Comparison of ENCODE assay signal across 8 cellular contexts in genomic region chr12:124916370-124917134, GRCh38. TPM values are rescaled to one million over a fixed set of nuclear protein-coding genes. Genes with fewer than 3 reads are reported as not detected.
DNase-seq lines count a peak whose midpoint lies in the region; ATAC-seq and TF ChIP-seq lines count a peak whose summit lies in the region.

No MANE protein-coding gene starts in this region.

- H3K4me3 Mint-ChIP-seq in activated CD4-positive, alpha-beta memory T cell treated with anti-CD3 and anti-CD28 coated beads, Interleukin-2, amount 10 ng/mL, durations not matched to agents 7 days and 5 days: peak overlapping the region; percentile 100

- no peaks in the 10 kb centered on the region for H3K9me3 Mint-ChIP-seq in activated CD4-positive, alpha-beta memory T cell treated with anti-CD3 and anti-CD28 coated beads, Interleukin-2, amount 10 ng/mL, durations not matched to agents 7 days and 5 days

- no peaks in the 10 kb centered on the region for H3K9me3 ChIP-seq in neuronal stem cell (replicated peaks in 1 of 2; ENCODE audit: control insufficient read depth in 2 of 2, insufficient read depth in 1 of 2, low read depth in 1 of 2, low read length in 2 of 2)

- H3K27me3 ChIP-seq in neuronal stem cell (ENCODE audit: control insufficient read depth in 3 of 3, insufficient read depth in 3 of 3, low read depth in 1 of 3, low read length in 3 of 3): no peaks in the 10 kb centered on the region

- H3K4me1 Mint-ChIP-seq in activated CD4-positive, alpha-beta memory T cell treated with anti-CD3 and anti-CD28 coated beads, Interleukin-2, amount 10 ng/mL, durations not matched to agents 7 days and 5 days: peaks cover 85% of the 10 kb centered on the region

- no peak overlapping the region for H2BK5ac ChIP-seq in neuronal stem cell (ENCODE audit: low read length)

- peaks cover 31% of the 10 kb centered on the region for H3K36me3 Mint-ChIP-seq in activated CD4-positive, alpha-beta memory T cell treated with anti-CD3 and anti-CD28 coated beads, Interleukin-2, amount 10 ng/mL, durations not matched to agents 7 days and 5 days (ENCODE audit: low read depth)

- no peaks in the 10 kb centered on the region for H3K27me3 Mint-ChIP-seq in activated CD4-positive, alpha-beta memory T cell treated with anti-CD3 and anti-CD28 coated beads, Interleukin-2, amount 10 ng/mL, durations not matched to agents 7 days and 5 days

- no peak overlapping the region for H2BK12ac ChIP-seq in neuronal stem cell (ENCODE audit: low read length)

- H3K14ac ChIP-seq in neuronal stem cell (ENCODE audit: low read length): no peak overlapping the region

- H3K4ac ChIP-seq in neuronal stem cell (ENCODE audit: low read length): no peak overlapping the region

- H3K9ac ChIP-seq in neuronal stem cell (ENCODE audit: low read depth, low read length, poor library complexity): no peak overlapping the region

- H3K4me3 ChIP-seq in fibroblast of pulmonary artery (replicated peaks; ENCODE audit: low read depth, low read length): peak overlapping the region; percentile 100
- peak overlapping the region in 1 of 2 donors; percentile 42 for H3K4me3 ChIP-seq in neuronal stem cell (ENCODE audit: low read length in 2 of 2)

- CTCF ChIA-PET in activated CD4-positive, alpha-beta memory T cell treated with anti-CD3 and anti-CD28 coated beads, Interleukin-2, amount 10 ng/mL, durations not matched to agents 7 days and 5 days (lab: Charles Lee): interaction anchor here (6.8 to 12.2 kb wide), 2 partner anchors 10 to 22 kb away, joined by 64 to 286 read pairs; no protein-coding TSS in a partner anchor

- ATAC-seq in activated CD4-positive, CD25-positive, alpha-beta regulatory T cell treated with anti-CD3 and anti-CD28 coated beads, Interleukin-2, amount 50 U/mL, for 24 hours: peak; percentile 11 to 20
- no peak for ATAC-seq in GM18502 (IDR thresholded peaks at IDR 0.05; ENCODE audit: poor library complexity, unreplicated experiment)
- ATAC-seq in GM19023 (IDR thresholded peaks at IDR 0.05; ENCODE audit: unreplicated experiment): no peak

- H2AFZ ChIP-seq in neuronal stem cell (ENCODE audit: low read length): peak overlapping the region; percentile 31

- no peak overlapping the region for H2AK5ac ChIP-seq in neuronal stem cell (ENCODE audit: low read depth, low read length)

- H3K79me1 ChIP-seq in neuronal stem cell (ENCODE audit: low read depth, low read length): peaks cover 7% of the 10 kb centered on the region

- POLR2A ChIA-PET in activated CD4-positive, alpha-beta memory T cell treated with anti-CD3 and anti-CD28 coated beads, Interleukin-2, amount 10 ng/mL, durations not matched to agents 7 days and 5 days (lab: Charles Lee): interaction anchor here (1.1 to 11.2 kb wide), 7 partner anchors 9 to 463 kb away, joined by 3 to 462 read pairs (median 25); partner anchors contain the start of gene BRI3BP

- peak overlapping the region; percentile 99 for H3K27ac Mint-ChIP-seq in activated CD4-positive, alpha-beta memory T cell treated with anti-CD3 and anti-CD28 coated beads, Interleukin-2, amount 10 ng/mL, durations not matched to agents 7 days and 5 days

- peak overlapping the region; percentile 94 for H3K27ac ChIP-seq in neuronal stem cell (replicated peaks; ENCODE audit: low read length)

- no peak for DNase-seq in activated CD4-positive, CD25-positive, alpha-beta regulatory T cell (lab: John Stamatoyannopoulos, UW)
- peak; percentile 62 for DNase-seq in activated CD4-positive, alpha-beta memory T cell treated with anti-CD3 and anti-CD28 coated beads, Interleukin-2, amount 10 ng/mL, durations not matched to agents 7 days and 5 days
- DNase-seq in fibroblast of pulmonary artery (ENCODE audit: low read depth): peak; percentile 92
- DNase-seq in neuronal stem cell (ENCODE audit: low spot score): no peak
- DNase-seq in iPS-NIHi11 (ENCODE audit: low spot score): no peak

- WGBS in neuronal stem cell (ENCODE audit: extremely low coverage in 2 of 2, insufficient read length in 2 of 2, insufficient replicate concordance in 1 of 2), 2 donors: no CpG with 5 or more reads among the region's 5 CpGs

- H2BK120ac ChIP-seq in neuronal stem cell (ENCODE audit: low read depth, low read length): no peak overlapping the region

- peak overlapping the region; percentile 23 for H3K4me2 ChIP-seq in neuronal stem cell (ENCODE audit: insufficient read depth, low read length, poor library complexity, severe bottlenecking)

- no peak overlapping the region for H4K8ac ChIP-seq in neuronal stem cell (ENCODE audit: low read depth, low read length)

- H2BK15ac ChIP-seq in neuronal stem cell (ENCODE audit: low read length): no peak overlapping the region

- H3K23ac ChIP-seq in neuronal stem cell (ENCODE audit: low read depth, low read length, poor library complexity): no peak overlapping the region

- H3K36me3 ChIP-seq in neuronal stem cell (replicated peaks in 1 of 2; ENCODE audit: control insufficient read depth in 2 of 2, insufficient read depth in 2 of 2, low read length in 2 of 2): peaks cover 9 to 21% of the 10 kb centered on the region in 2 donors

- TF ChIP-seq CTCF in fibroblast of pulmonary artery (IDR thresholded peaks at IDR 0.05; ENCODE audit: low read length, missing control alignments): no peak

- peaks cover 29 to 34% of the 10 kb centered on the region in 2 donors for H3K4me1 ChIP-seq in neuronal stem cell (ENCODE audit: control insufficient read depth in 2 of 2, insufficient read depth in 1 of 2, low read depth in 1 of 2, low read length in 2 of 2)

- H3K18ac ChIP-seq in neuronal stem cell (ENCODE audit: low read length): peak overlapping the region; percentile 30

- H4K91ac ChIP-seq in neuronal stem cell (ENCODE audit: low read depth, low read length, poor library complexity): no peak overlapping the region

RNA-seq across cellular contexts. Expression of gene UBC, which starts 2.1 kb away (rescaled TPM):
- 1,000 to 10,000 TPM; 1,545 to 1,580 TPM for total RNA-seq in activated CD4-positive, alpha-beta memory T cell treated with anti-CD3 and anti-CD28 coated beads, Interleukin-2, amount 10 ng/mL, durations not matched to agents 7 days and 5 days
- 841 TPM for polyA plus RNA-seq in neuronal stem cell (2013, experiment 1 of 2)
- 847 TPM for polyA plus RNA-seq in neuronal stem cell (2013, experiment 2 of 2)

RNA-seq across cellular contexts. Expression of gene SCARB1, which starts 52.9 kb away (rescaled TPM):
- total RNA-seq in activated CD4-positive, alpha-beta memory T cell treated with anti-CD3 and anti-CD28 coated beads, Interleukin-2, amount 10 ng/mL, durations not matched to agents 7 days and 5 days: 1 to 10 TPM; 4.3 to 5.8 TPM
- polyA plus RNA-seq in neuronal stem cell (2013, experiment 1 of 2): 15.5 TPM
- 15.7 TPM for polyA plus RNA-seq in neuronal stem cell (2013, experiment 2 of 2)

Comparison
In these comparisons a context has a peak if more than half of its experiments do, and no peak if none do; other contexts are left out.
1. ATAC-seq: peak in activated CD4-positive, CD25-positive, alpha-beta regulatory T cell treated with anti-CD3 and anti-CD28 coated beads, Interleukin-2, amount 50 U/mL, for 24 hours (2 of 2); none in GM18502 (single experiment) and GM19023 (single experiment).
2. DNase-seq: peak in activated CD4-positive, alpha-beta memory T cell treated with anti-CD3 and anti-CD28 coated beads, Interleukin-2, amount 10 ng/mL, durations not matched to agents 7 days and 5 days (single experiment) and fibroblast of pulmonary artery (single experiment); none in activated CD4-positive, CD25-positive, alpha-beta regulatory T cell (0 of 4), neuronal stem cell (single experiment) and iPS-NIHi11 (single experiment).